In the genomic region with DNA sequence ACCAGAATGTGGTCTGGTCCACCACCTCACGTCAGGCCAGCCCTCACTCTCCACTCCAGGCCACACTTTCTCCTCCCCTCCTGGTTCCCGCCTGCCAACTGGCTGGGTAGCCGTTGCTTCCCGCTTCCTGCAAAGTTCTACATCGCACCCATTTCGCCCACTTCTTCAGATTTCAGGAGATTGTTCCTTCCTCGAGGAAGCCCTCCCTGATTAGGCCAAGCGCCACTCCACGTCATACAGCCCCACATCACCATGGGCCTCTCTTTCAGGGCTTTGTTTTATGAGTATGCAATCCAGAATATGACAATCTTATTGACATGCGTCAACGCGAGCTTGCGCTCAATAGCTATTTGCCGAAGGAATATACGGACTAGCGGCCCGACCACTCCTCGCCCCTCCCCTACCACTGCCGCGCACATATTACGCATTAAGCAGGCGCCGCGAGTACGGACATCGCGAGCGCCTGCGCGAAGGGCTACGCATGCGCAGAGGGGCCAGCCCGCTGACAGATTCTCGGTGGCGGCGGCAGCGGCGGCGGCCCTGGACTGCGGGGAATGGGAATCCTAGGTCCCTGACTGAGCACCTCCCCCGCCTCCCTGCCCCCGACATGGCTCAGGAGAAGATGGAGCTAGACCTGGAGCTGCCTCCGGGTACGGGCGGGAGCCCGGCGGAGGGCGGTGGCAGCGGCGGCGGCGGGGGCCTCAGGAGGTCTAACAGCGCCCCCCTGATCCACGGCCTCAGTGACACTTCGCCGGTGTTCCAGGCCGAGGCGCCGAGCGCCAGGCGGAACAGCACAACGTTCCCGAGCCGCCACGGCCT, we compare ENCODE assay signal across 1 cellular context.
TF ChIP-seq lines count a peak whose summit lies in the region.

No MANE protein-coding gene starts in this region.

TF ChIP-seq in HepG2, 621 proteins besides CTCF, POLR2A, EP300 and RAD21 (continued from another document and continues in another):
- TF ChIP-seq, protein P1, sequence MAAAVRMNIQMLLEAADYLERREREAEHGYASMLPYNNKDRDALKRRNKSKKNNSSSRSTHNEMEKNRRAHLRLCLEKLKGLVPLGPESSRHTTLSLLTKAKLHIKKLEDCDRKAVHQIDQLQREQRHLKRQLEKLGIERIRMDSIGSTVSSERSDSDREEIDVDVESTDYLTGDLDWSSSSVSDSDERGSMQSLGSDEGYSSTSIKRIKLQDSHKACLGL (CRISPR knock-in tag; IDR thresholded peaks at IDR 0.05), result peak; percentile 91
- TF ChIP-seq FOXA1 (IDR thresholded peaks at IDR 0.05) (no peak), FOXA1 (CRISPR knock-in tag; IDR thresholded peaks at IDR 0.05) (peak; percentile 64), NR2F1 (CRISPR knock-in tag; IDR thresholded peaks at IDR 0.05) (no peak), ELF3 (CRISPR knock-in tag; IDR thresholded peaks at IDR 0.05) (peak; percentile 51; the same call in 1 of the 2 replicates), ZBTB7A (CRISPR knock-in tag; IDR thresholded peaks at IDR 0.05) (peak; percentile 66; the same call in 1 of the 2 replicates), ZNF432 (CRISPR knock-in tag; IDR thresholded peaks at IDR 0.05; ENCODE audit: borderline replicate concordance) (no peak), ZSCAN12 (CRISPR knock-in tag; IDR thresholded peaks at IDR 0.05) (no peak), ZNF225 (CRISPR knock-in tag; IDR thresholded peaks at IDR 0.05) (peak; percentile 85), ZNF180 (CRISPR knock-in tag; IDR thresholded peaks at IDR 0.05; ENCODE audit: borderline replicate concordance, low read depth) (no peak), GATA4 (IDR thresholded peaks at IDR 0.05; ENCODE audit: borderline replicate concordance, low read depth) (0 out of 2 replicates have a peak, but pooled peaks have one; percentile 30), BCL6 (CRISPR knock-in tag; IDR thresholded peaks at IDR 0.05) (peak; percentile 31; the same call in 1 of the 2 replicates), ZNF274 (CRISPR knock-in tag; IDR thresholded peaks at IDR 0.05) (0 out of 2 replicates have a peak, but pooled peaks have one; percentile 34), ZNF331 (CRISPR knock-in tag; IDR thresholded peaks at IDR 0.05) (peak; percentile 35; the same call in 1 of the 2 replicates), TMF1 (CRISPR knock-in tag; IDR thresholded peaks at IDR 0.05; ENCODE audit: low read depth) (no peak), ZNF776 (CRISPR knock-in tag; IDR thresholded peaks at IDR 0.05) (peak; percentile 96), NFKB2 (CRISPR knock-in tag; IDR thresholded peaks at IDR 0.05; ENCODE audit: borderline replicate concordance) (peak; percentile 78; the same call in 1 of the 2 replicates), SATB2 (CRISPR knock-in tag; IDR thresholded peaks at IDR 0.05) (no peak), ZNF670 (CRISPR knock-in tag; IDR thresholded peaks at IDR 0.05; ENCODE audit: borderline replicate concordance) (0 out of 2 replicates have a peak, but pooled peaks have one; percentile 16), MBNL3 (CRISPR knock-in tag; conservative IDR thresholded peaks at IDR 0.05) (no peak), DPF2 (CRISPR knock-in tag; IDR thresholded peaks at IDR 0.05; ENCODE audit: borderline replicate concordance, low read depth) (no peak), KDM3A (CRISPR knock-in tag; IDR thresholded peaks at IDR 0.05; ENCODE audit: low read depth) (no peak; the same call in 1 of the 2 replicates), ARNT2 (CRISPR knock-in tag; IDR thresholded peaks at IDR 0.05; ENCODE audit: low read depth) (peak; percentile 75)
- TF ChIP-seq, protein P2, sequence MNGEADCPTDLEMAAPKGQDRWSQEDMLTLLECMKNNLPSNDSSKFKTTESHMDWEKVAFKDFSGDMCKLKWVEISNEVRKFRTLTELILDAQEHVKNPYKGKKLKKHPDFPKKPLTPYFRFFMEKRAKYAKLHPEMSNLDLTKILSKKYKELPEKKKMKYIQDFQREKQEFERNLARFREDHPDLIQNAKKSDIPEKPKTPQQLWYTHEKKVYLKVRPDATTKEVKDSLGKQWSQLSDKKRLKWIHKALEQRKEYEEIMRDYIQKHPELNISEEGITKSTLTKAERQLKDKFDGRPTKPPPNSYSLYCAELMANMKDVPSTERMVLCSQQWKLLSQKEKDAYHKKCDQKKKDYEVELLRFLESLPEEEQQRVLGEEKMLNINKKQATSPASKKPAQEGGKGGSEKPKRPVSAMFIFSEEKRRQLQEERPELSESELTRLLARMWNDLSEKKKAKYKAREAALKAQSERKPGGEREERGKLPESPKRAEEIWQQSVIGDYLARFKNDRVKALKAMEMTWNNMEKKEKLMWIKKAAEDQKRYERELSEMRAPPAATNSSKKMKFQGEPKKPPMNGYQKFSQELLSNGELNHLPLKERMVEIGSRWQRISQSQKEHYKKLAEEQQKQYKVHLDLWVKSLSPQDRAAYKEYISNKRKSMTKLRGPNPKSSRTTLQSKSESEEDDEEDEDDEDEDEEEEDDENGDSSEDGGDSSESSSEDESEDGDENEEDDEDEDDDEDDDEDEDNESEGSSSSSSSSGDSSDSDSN (CRISPR knock-in tag; IDR thresholded peaks at IDR 0.05), result peak; percentile 96
- TF ChIP-seq, protein P3, sequence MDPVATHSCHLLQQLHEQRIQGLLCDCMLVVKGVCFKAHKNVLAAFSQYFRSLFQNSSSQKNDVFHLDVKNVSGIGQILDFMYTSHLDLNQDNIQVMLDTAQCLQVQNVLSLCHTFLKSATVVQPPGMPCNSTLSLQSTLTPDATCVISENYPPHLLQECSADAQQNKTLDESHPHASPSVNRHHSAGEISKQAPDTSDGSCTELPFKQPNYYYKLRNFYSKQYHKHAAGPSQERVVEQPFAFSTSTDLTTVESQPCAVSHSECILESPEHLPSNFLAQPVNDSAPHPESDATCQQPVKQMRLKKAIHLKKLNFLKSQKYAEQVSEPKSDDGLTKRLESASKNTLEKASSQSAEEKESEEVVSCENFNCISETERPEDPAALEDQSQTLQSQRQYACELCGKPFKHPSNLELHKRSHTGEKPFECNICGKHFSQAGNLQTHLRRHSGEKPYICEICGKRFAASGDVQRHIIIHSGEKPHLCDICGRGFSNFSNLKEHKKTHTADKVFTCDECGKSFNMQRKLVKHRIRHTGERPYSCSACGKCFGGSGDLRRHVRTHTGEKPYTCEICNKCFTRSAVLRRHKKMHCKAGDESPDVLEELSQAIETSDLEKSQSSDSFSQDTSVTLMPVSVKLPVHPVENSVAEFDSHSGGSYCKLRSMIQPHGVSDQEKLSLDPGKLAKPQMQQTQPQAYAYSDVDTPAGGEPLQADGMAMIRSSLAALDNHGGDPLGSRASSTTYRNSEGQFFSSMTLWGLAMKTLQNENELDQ (CRISPR knock-in tag; IDR thresholded peaks at IDR 0.05; ENCODE audit: borderline replicate concordance), result no peak
- TF ChIP-seq, protein P4, sequence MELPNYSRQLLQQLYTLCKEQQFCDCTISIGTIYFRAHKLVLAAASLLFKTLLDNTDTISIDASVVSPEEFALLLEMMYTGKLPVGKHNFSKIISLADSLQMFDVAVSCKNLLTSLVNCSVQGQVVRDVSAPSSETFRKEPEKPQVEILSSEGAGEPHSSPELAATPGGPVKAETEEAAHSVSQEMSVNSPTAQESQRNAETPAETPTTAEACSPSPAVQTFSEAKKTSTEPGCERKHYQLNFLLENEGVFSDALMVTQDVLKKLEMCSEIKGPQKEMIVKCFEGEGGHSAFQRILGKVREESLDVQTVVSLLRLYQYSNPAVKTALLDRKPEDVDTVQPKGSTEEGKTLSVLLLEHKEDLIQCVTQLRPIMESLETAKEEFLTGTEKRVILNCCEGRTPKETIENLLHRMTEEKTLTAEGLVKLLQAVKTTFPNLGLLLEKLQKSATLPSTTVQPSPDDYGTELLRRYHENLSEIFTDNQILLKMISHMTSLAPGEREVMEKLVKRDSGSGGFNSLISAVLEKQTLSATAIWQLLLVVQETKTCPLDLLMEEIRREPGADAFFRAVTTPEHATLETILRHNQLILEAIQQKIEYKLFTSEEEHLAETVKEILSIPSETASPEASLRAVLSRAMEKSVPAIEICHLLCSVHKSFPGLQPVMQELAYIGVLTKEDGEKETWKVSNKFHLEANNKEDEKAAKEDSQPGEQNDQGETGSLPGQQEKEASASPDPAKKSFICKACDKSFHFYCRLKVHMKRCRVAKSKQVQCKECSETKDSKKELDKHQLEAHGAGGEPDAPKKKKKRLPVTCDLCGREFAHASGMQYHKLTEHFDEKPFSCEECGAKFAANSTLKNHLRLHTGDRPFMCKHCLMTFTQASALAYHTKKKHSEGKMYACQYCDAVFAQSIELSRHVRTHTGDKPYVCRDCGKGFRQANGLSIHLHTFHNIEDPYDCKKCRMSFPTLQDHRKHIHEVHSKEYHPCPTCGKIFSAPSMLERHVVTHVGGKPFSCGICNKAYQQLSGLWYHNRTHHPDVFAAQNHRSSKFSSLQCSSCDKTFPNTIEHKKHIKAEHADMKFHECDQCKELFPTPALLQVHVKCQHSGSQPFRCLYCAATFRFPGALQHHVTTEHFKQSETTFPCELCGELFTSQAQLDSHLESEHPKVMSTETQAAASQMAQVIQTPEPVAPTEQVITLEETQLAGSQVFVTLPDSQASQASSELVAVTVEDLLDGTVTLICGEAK (IDR thresholded peaks at IDR 0.05), result no peak
- TF ChIP-seq, protein P4 (CRISPR knock-in tag; IDR thresholded peaks at IDR 0.05), result no peak; the same call in 1 of the 2 replicates
- TF ChIP-seq, protein P5, sequence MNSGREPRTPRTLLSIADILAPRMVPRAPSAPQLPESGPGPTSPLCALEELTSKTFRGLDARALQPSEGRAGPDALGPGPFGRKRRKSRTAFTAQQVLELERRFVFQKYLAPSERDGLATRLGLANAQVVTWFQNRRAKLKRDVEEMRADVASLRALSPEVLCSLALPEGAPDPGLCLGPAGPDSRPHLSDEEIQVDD (CRISPR knock-in tag; IDR thresholded peaks at IDR 0.05; ENCODE audit: borderline replicate concordance), result no peak
- TF ChIP-seq, protein P6, sequence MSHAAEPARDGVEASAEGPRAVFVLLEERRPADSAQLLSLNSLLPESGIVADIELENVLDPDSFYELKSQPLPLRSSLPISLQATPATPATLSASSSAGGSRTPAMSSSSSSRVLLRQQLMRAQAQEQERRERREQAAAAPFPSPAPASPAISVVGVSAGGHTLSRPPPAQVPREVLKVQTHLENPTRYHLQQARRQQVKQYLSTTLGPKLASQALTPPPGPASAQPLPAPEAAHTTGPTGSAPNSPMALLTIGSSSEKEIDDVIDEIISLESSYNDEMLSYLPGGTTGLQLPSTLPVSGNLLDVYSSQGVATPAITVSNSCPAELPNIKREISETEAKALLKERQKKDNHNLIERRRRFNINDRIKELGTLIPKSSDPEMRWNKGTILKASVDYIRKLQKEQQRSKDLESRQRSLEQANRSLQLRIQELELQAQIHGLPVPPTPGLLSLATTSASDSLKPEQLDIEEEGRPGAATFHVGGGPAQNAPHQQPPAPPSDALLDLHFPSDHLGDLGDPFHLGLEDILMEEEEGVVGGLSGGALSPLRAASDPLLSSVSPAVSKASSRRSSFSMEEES (CRISPR knock-in tag; IDR thresholded peaks at IDR 0.05), result peak; percentile 18
- TF ChIP-seq, protein P7, sequence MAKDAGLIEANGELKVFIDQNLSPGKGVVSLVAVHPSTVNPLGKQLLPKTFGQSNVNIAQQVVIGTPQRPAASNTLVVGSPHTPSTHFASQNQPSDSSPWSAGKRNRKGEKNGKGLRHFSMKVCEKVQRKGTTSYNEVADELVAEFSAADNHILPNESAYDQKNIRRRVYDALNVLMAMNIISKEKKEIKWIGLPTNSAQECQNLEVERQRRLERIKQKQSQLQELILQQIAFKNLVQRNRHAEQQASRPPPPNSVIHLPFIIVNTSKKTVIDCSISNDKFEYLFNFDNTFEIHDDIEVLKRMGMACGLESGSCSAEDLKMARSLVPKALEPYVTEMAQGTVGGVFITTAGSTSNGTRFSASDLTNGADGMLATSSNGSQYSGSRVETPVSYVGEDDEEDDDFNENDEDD (CRISPR knock-in tag; IDR thresholded peaks at IDR 0.05; ENCODE audit: borderline replicate concordance), result peak; percentile 67; the same call in 1 of the 2 replicates
- TF ChIP-seq, protein P8, sequence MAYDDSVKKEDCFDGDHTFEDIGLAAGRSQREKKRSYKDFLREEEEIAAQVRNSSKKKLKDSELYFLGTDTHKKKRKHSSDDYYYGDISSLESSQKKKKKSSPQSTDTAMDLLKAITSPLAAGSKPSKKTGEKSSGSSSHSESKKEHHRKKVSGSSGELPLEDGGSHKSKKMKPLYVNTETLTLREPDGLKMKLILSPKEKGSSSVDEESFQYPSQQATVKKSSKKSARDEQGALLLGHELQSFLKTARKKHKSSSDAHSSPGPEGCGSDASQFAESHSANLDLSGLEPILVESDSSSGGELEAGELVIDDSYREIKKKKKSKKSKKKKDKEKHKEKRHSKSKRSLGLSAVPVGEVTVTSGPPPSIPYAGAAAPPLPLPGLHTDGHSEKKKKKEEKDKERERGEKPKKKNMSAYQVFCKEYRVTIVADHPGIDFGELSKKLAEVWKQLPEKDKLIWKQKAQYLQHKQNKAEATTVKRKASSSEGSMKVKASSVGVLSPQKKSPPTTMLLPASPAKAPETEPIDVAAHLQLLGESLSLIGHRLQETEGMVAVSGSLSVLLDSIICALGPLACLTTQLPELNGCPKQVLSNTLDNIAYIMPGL (CRISPR knock-in tag; IDR thresholded peaks at IDR 0.05; ENCODE audit: borderline replicate concordance in 1 of 2, low read depth in 1 of 2), result peak; percentile 92 to 97
- TF ChIP-seq, protein P9, sequence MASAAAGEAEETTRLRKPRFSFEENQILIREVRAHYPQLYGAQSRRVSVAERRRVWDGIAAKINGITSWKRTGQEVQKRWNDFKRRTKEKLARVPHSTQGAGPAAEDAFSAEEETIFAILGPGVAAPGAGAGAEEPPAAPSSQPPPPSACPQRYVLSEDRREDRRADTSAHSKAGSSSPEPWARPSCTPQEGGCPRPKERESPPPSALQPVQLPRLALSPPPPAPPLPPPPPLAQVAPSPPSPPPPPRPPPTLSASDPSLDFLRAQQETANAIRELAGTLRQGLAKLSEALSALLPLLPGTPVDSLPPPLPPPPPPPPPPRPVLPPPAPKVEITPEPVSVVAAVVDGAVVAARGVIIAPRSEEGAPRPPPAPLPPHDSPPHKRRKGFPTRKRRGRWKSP (CRISPR knock-in tag; IDR thresholded peaks at IDR 0.05), result no peak; the same call in 1 of the 2 replicates
